24 cellular contexts compared by ENCODE assay signal in genomic region chr18:79336556-79337142, GRCh38.
"Had no signal": no experiment of that assay in that cellular context is flagged by ENCODE, and none has a peak within 500 bp of the region (broad histone marks: within the 10 kb centered on the region; RNA-seq: fewer than 3 reads in every experiment).

No MANE protein-coding gene starts in this region.

- H3K9me3 ChIP-seq: esophagus squamous epithelium, prostate gland, right atrium auricular region, suprapubic skin, transverse colon had no signal

- H3K4me3 ChIP-seq: coronary artery, esophagus squamous epithelium, prostate gland, right atrium auricular region, smooth muscle cell, suprapubic skin, transverse colon had no signal

- ATAC-seq: effector memory CD8-positive, alpha-beta T cell; left lobe of liver; naive thymus-derived CD4-positive, alpha-beta T cell had no signal

- H3K27ac Mint-ChIP-seq: mesothelial cell of epicardium; naive thymus-derived CD4-positive, alpha-beta T cell; nephron; stimulated activated naive CD8-positive, alpha-beta T cell treated with anti-CD3 and anti-CD28 coated beads, Interleukin-15, amount 100 ng/mL, for 72 hours had no signal

- H3K4me1 ChIP-seq: esophagus squamous epithelium, prostate gland, right atrium auricular region, suprapubic skin, transverse colon had no signal

- H3K27me3 ChIP-seq: esophagus squamous epithelium, right atrium auricular region, suprapubic skin, transverse colon had no signal

- H3K36me3 ChIP-seq: transverse colon had no signal

- H3K4me1 Mint-ChIP-seq: mesothelial cell of epicardium; nephron; stimulated activated naive CD8-positive, alpha-beta T cell treated with anti-CD3 and anti-CD28 coated beads, Interleukin-15, amount 100 ng/mL, for 72 hours had no signal

- H3K9me3 Mint-ChIP-seq: mesothelial cell of epicardium, nephron had no signal

- H3K4me3 Mint-ChIP-seq: effector memory CD8-positive, alpha-beta T cell; mesothelial cell of epicardium; naive thymus-derived CD4-positive, alpha-beta T cell; nephron; stimulated activated naive CD8-positive, alpha-beta T cell treated with anti-CD3 and anti-CD28 coated beads, Interleukin-15, amount 100 ng/mL, for 72 hours had no signal

- H3K27ac ChIP-seq: coronary artery, epithelial cell of prostate, esophagus squamous epithelium, prostate gland, right atrium auricular region, suprapubic skin, transverse colon had no signal

- DNase-seq: effector memory CD8-positive, alpha-beta T cell; esophagus squamous epithelium; foreskin melanocyte; glutamatergic neuron; kidney; mesenchymal stem cell; naive thymus-derived CD4-positive, alpha-beta T cell; nucleus accumbens; stimulated activated CD4-positive, alpha-beta T cell treated with anti-CD3 and anti-CD28 coated beads, Interleukin-12 subunit alpha, Interleukin-12 subunit beta, amount 100 ng/mL, for 4 hours; stimulated activated CD4-positive, alpha-beta T cell treated with anti-CD3 and anti-CD28 coated beads, Interleukin-1b, Interleukin-23, amount 100 ng/mL, for 48 hours; stimulated activated CD4-positive, alpha-beta T cell treated with anti-CD3 and anti-CD28 coated beads, Interleukin-4, amount 100 ng/mL, for 1 hour; stimulated activated CD8-positive, alpha-beta memory T cell treated with anti-CD3 and anti-CD28 coated beads, Interleukin-4, amount 100 ng/mL, for 48 hours; stimulated activated naive CD4-positive, alpha-beta T cell; stimulated activated naive CD8-positive, alpha-beta T cell treated with anti-CD3 and anti-CD28 coated beads, Interleukin-15, amount 100 ng/mL, for 72 hours; transverse colon had no signal

- H3K27me3 Mint-ChIP-seq: effector memory CD8-positive, alpha-beta T cell; naive thymus-derived CD4-positive, alpha-beta T cell; stimulated activated naive CD8-positive, alpha-beta T cell treated with anti-CD3 and anti-CD28 coated beads, Interleukin-15, amount 100 ng/mL, for 72 hours had no signal
